In the genomic region with DNA sequence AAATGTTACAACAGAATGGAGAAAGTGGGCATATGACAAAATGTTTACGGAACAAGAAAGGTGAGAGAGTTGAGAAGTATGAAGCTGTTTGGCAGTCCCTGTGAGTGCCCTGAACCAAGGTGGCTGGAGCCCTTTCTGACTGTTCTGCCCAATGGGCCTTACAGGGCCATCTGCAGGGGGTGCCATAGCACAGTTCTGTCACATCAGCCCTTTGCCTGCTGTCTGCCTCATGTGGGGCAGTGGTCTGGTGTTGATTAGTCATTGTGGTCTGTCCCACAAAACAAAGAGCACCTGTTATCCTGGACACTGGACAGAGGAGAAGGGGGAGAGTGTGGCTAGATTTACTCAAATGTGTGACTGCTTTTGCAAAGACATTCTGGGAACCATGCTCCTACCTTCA, we compare ENCODE assay signal across 10 cellular contexts. TPM values are rescaled to one million over a fixed set of nuclear protein-coding genes. Genes with fewer than 3 reads are reported as not detected.
DNase-seq lines count a peak whose midpoint lies in the region; ATAC-seq, FAIRE-seq and TF ChIP-seq lines count a peak whose summit lies in the region.
"Had no signal": no experiment of that assay in that cellular context is flagged by ENCODE, and none has a peak within 500 bp of the region (broad histone marks: within the 10 kb centered on the region; RNA-seq: fewer than 3 reads in every experiment).

No MANE protein-coding gene starts in this region.

- no peaks in the 10 kb centered on the region for H3K23me2 ChIP-seq in H9 (ENCODE audit: insufficient read length, low read depth, low read length, poor library complexity, severe bottlenecking)

- H3K79me2 ChIP-seq in H9 (ENCODE audit: insufficient read depth, low read length) = no peaks in the 10 kb centered on the region

- no peak overlapping the region for H2AK5ac ChIP-seq in H9 (ENCODE audit: insufficient read length, low read length)

- H2BK120ac ChIP-seq in H9 (ENCODE audit: low read depth, low read length, poor library complexity, severe bottlenecking) = no peak overlapping the region

- H3K9me3 ChIP-seq in H9 (ENCODE audit: control insufficient read depth, low read depth, low read length) = no peaks in the 10 kb centered on the region

- 0 out of 3 replicates have a peak, but pooled peaks have one; percentile 18 for TF ChIP-seq CTCF in H9 (conservative IDR thresholded peaks at IDR 0.05)
- TF ChIP-seq CTCF in kidney epithelial cell (IDR thresholded peaks at IDR 0.05; ENCODE audit: insufficient read depth, low read length, poor library complexity, severe bottlenecking) = peak; percentile 12
- TF ChIP-seq CTCF in osteocyte (IDR thresholded peaks at IDR 0.05) = no peak

- no peaks in the 10 kb centered on the region for H3K79me1 ChIP-seq in H9 (ENCODE audit: insufficient read depth, low read depth, low read length, poor library complexity, severe bottlenecking)

- H2BK15ac ChIP-seq in H9 (ENCODE audit: low read depth, low read length) = no peak overlapping the region

- H3K27ac Mint-ChIP-seq in H9 (no peak overlapping the region), osteocyte (ENCODE audit: unreplicated experiment) (no peak overlapping the region)

- no peak overlapping the region for H2AFZ ChIP-seq in H9 (ENCODE audit: low read length)

- H3K36me3 ChIP-seq in kidney epithelial cell (ENCODE audit: control insufficient read depth, insufficient read depth, low read length) = no peaks in the 10 kb centered on the region

- peak; percentile 43 for ATAC-seq in GM18909 (IDR thresholded peaks at IDR 0.05; ENCODE audit: poor library complexity, unreplicated experiment)
- peak; percentile 32 for ATAC-seq in HG03521 (IDR thresholded peaks at IDR 0.05; ENCODE audit: unreplicated experiment)

- H3K36me3 Mint-ChIP-seq in H9 (ENCODE audit: insufficient read depth in 1 of 3, low read depth in 3 of 3) (peaks cover 2 to 11% (median 6%) of the 10 kb centered on the region in 3 experiments; a peak in 6 of 7 replicates), osteocyte (ENCODE audit: unreplicated experiment) (no peaks in the 10 kb centered on the region)

- H3K4me2 ChIP-seq in H9 (ENCODE audit: insufficient read depth, insufficient read length, low read length) = no peak overlapping the region

- H3K4me1 ChIP-seq in H9 (ENCODE audit: insufficient read depth, low read length) = no peaks in the 10 kb centered on the region; the same call in 1 of the 2 replicates

- H3K9me3 Mint-ChIP-seq in H9 (peaks cover 5 to 10% of the 10 kb centered on the region in 2 experiments), osteocyte (ENCODE audit: unreplicated experiment) (peaks cover 4% of the 10 kb centered on the region)

- WGBS in H9 (ENCODE audit: extremely low coverage, insufficient read length, low lambda C conversion rate) = no CpG with 5 or more reads among the region's 1 CpG

- H3K27ac ChIP-seq in H9 (ENCODE audit: insufficient read length, low read depth, low read length) = no peak overlapping the region
- H3K27ac ChIP-seq: foreskin keratinocyte had no signal

- H2BK5ac ChIP-seq in H9 (ENCODE audit: insufficient read length, low read length) = no peak overlapping the region

- no peak overlapping the region for H4K5ac ChIP-seq in H9 (ENCODE audit: insufficient read length, low read depth, low read length)

- no peak overlapping the region for H3K14ac ChIP-seq in H9 (ENCODE audit: insufficient read depth, low read length)

- no peak overlapping the region for H3T11ph ChIP-seq in H9 (ENCODE audit: low read length)

- H3K4me3 ChIP-seq in kidney epithelial cell (ENCODE audit: low read depth, low read length) = no peak overlapping the region

- H4K8ac ChIP-seq in H9 (replicated peaks; ENCODE audit: insufficient read length, low read depth, low read length) = no peak overlapping the region

- H2BK20ac ChIP-seq in H9 (ENCODE audit: low read depth, low read length, poor library complexity, severe bottlenecking) = no peak overlapping the region

- no peaks in the 10 kb centered on the region for H4K20me1 ChIP-seq in H9 (ENCODE audit: control insufficient read depth, insufficient read depth, insufficient read length)

- H3K23ac ChIP-seq in H9 (ENCODE audit: insufficient read length, low read depth, low read length) = no peak overlapping the region

- DNase-seq in H9 (no peak), kidney epithelial cell (ENCODE audit: low read depth) (peak; percentile 35), SK-N-DZ (ENCODE audit: low spot score) (no peak), osteocyte (ENCODE audit: extremely low spot score, unreplicated experiment) (no peak), frontal cortex (ENCODE audit: low spot score in 2 of 2) (no peak)
- no peak for DNase-seq in NK-92 treated with Interleukin-12 subunit alpha and Interleukin-12 subunit beta, amount 100 ng/mL, for 24 hours (lab: John Stamatoyannopoulos, UW)

- no peak overlapping the region for H2BK12ac ChIP-seq in H9 (ENCODE audit: insufficient read length, low read depth, low read length)

- no peak for FAIRE-seq in frontal cortex (lab: Jason Lieb, UNC)
- FAIRE-seq: G401.6 had no signal

- H4K91ac ChIP-seq in H9 (ENCODE audit: insufficient read length, low read depth, low read length) = no peak overlapping the region

- no peak overlapping the region for H3K56ac ChIP-seq in H9 (ENCODE audit: insufficient read length, low read depth, low read length)

- H3K9ac ChIP-seq in H9 (ENCODE audit: extremely low read depth, insufficient read length, low read length) = no peak overlapping the region

- H3K4me1 Mint-ChIP-seq in H9 = peaks cover 20 to 27% of the 10 kb centered on the region in 2 experiments
- H3K4me1 Mint-ChIP-seq in osteocyte (ENCODE audit: unreplicated experiment) = peaks cover 5% of the 10 kb centered on the region

- no peak overlapping the region for H3K4ac ChIP-seq in H9 (ENCODE audit: low read depth, low read length)

- H3K27me3 ChIP-seq in H9 (ENCODE audit: insufficient read depth, low read length) (no peaks in the 10 kb centered on the region), kidney epithelial cell (ENCODE audit: control insufficient read depth, insufficient read depth, low read length) (no peaks in the 10 kb centered on the region)
- H3K27me3 ChIP-seq: foreskin keratinocyte had no signal

- peaks cover 3% of the 10 kb centered on the region for H3K27me3 Mint-ChIP-seq in H9 (ENCODE audit: low read depth)
- H3K27me3 Mint-ChIP-seq in osteocyte (ENCODE audit: unreplicated experiment) = peaks cover under 1% of the 10 kb centered on the region

- H3K4me3 Mint-ChIP-seq in H9 (no peak overlapping the region), osteocyte (ENCODE audit: unreplicated experiment) (no peak overlapping the region)

- H3K18ac ChIP-seq in H9 (ENCODE audit: insufficient read length, low read depth, low read length) = no peak overlapping the region

RNA-seq across cellular contexts. Expression of gene OSBPL3, which starts 51.5 kb away (rescaled TPM):
- total RNA-seq in H9 (2021) (8.5 and 8.6 TPM in 2 replicates), kidney epithelial cell (35.2 and 40.3 TPM in 2 replicates), osteocyte (7.7 and 8.0 TPM in 2 replicates), frontal cortex (4.5 TPM)
- polyA plus RNA-seq in SK-N-DZ (2014; cell fraction: cytosol; rRNA removed) = 5.1 and 6.6 TPM in 2 replicates
- polyA plus RNA-seq in SK-N-DZ (2014; cell fraction: nucleus; rRNA removed) = 9.6 and 12.2 TPM in 2 replicates
